In genomic region chr22:49449811-49450386, GRCh38 we compare ENCODE assay signal across 22 cellular contexts.
A peak's percentile ranks its signal among the peaks of the same experiment; 100 is the strongest.
DNase-seq lines count a peak whose midpoint lies in the region; ATAC-seq and TF ChIP-seq lines count a peak whose summit lies in the region.
"Had no signal": no experiment of that assay in that cellular context is flagged by ENCODE, and none has a peak within 500 bp of the region (broad histone marks: within the 10 kb centered on the region; RNA-seq: fewer than 3 reads in every experiment).

No MANE protein-coding gene starts in this region.

- peaks cover 0 to 3% of the 10 kb centered on the region in 2 donors for H3K9me3 Mint-ChIP-seq in stimulated activated naive B cell treated with anti-CD40 and anti-IgM and Interleukin-4, amounts not matched to agents 10 μg/mL and 1 μg/mL and 100 μg/mL, for 72 hours
- H3K9me3 Mint-ChIP-seq: activated naive CD8-positive, alpha-beta T cell treated with anti-CD3 and anti-CD28 coated beads for 36 hours; activated T-helper 17 cell treated with anti-CD3 and anti-CD28 coated beads, Interleukin-2, amount 50 U/mL, for 72 hours; CD4-positive, alpha-beta T cell; stimulated activated memory B cell treated with anti-CD40 and anti-IgM and Interleukin-4, amounts not matched to agents 10 μg/mL and 1 μg/mL and 100 μg/mL, for 72 hours had no signal

- DNase-seq in SK-N-MC (ENCODE audit: low read depth, low spot score), result no peak
- DNase-seq in osteoblast (ENCODE audit: insufficient read length, low spot score, missing footprints), result peak; percentile 4
- DNase-seq in stimulated activated CD4-positive, alpha-beta T cell treated with anti-CD3 and anti-CD28 coated beads, Interleukin-4, amount 100 ng/mL, for 4 hours, result no peak
- no peak for DNase-seq in stimulated activated naive B cell treated with anti-CD40 and anti-IgM and Interleukin-4, amounts not matched to agents 10 μg/mL and 1 μg/mL and 100 μg/mL, for 72 hours
- DNase-seq: activated CD4-positive, CD25-positive, alpha-beta regulatory T cell treated with anti-CD3 and anti-CD28 coated beads, Interleukin-2, amount 50 U/mL, for 72 hours; activated naive CD8-positive, alpha-beta T cell treated with anti-CD3 and anti-CD28 coated beads for 36 hours; CD4-positive, alpha-beta T cell; DMS153; HCEC 1CT; KG1; kidney glomerular epithelial cell; mesenchymal stem cell; MV-4-11; naive thymus-derived CD8-positive, alpha-beta T cell; NCI-H510A had no signal

- H3K4me3 ChIP-seq in HEK293 (ENCODE audit: low read depth, low read length), result no peak overlapping the region
- H3K4me3 ChIP-seq in SK-N-MC, result peak overlapping the region; percentile 78
- H3K4me3 ChIP-seq in iPS-18a (ENCODE audit: low read length), result peak overlapping the region; percentile 48
- no peak overlapping the region for H3K4me3 ChIP-seq in osteoblast (ENCODE audit: insufficient read depth, low read length)
- H3K4me3 ChIP-seq: tibial artery had no signal

- H3K4me2 ChIP-seq in osteoblast (ENCODE audit: insufficient read depth, low read length), result no peak overlapping the region

- H3K9ac ChIP-seq in SK-N-MC (ENCODE audit: insufficient read length) (no peak overlapping the region), iPS-18a (ENCODE audit: low read length) (no peak overlapping the region)

- CTCF ChIA-PET in HEK293 (lab: Yijun Ruan, JAX), result interaction anchor here (0.6 kb wide), 1 partner anchor 32 kb away, joined by 3 read pairs; no protein-coding TSS in a partner anchor

- H3K27me3 Mint-ChIP-seq in stimulated activated naive B cell treated with anti-CD40 and anti-IgM and Interleukin-4, amounts not matched to agents 10 μg/mL and 1 μg/mL and 100 μg/mL, for 72 hours, result peaks cover 5 to 27% of the 10 kb centered on the region in 2 donors

- POLR2A ChIA-PET in HEK293 (lab: Yijun Ruan, JAX), result interaction anchor here (0.7 kb wide), 1 partner anchor 8 kb away, joined by 4 read pairs; no protein-coding TSS in a partner anchor

- no peak for TF ChIP-seq CTCF in HEK293 (tag by site-specific recombination; IDR thresholded peaks at IDR 0.05)
- TF ChIP-seq CTCF in osteoblast (IDR thresholded peaks at IDR 0.05; ENCODE audit: extremely low read depth, low read depth, low read length), result no peak

- no peaks in the 10 kb centered on the region for H4K20me1 ChIP-seq in osteoblast (ENCODE audit: insufficient read depth, low read length)

- H3K4me3 Mint-ChIP-seq in stimulated activated naive B cell treated with anti-CD40 and anti-IgM and Interleukin-4, amounts not matched to agents 10 μg/mL and 1 μg/mL and 100 μg/mL, for 72 hours, result no peak overlapping the region
- H3K4me3 Mint-ChIP-seq: activated naive CD8-positive, alpha-beta T cell treated with anti-CD3 and anti-CD28 coated beads for 36 hours; activated T-helper 17 cell treated with anti-CD3 and anti-CD28 coated beads, Interleukin-2, amount 50 U/mL, for 72 hours; CD4-positive, alpha-beta T cell; naive thymus-derived CD8-positive, alpha-beta T cell; stimulated activated memory B cell treated with anti-CD40 and anti-IgM and Interleukin-4, amounts not matched to agents 10 μg/mL and 1 μg/mL and 100 μg/mL, for 72 hours had no signal

- H3K27me3 ChIP-seq in iPS-18a (ENCODE audit: control insufficient read depth, insufficient read depth, low read length) (peaks cover 45% of the 10 kb centered on the region), osteoblast (ENCODE audit: insufficient read depth, low read length) (no peaks in the 10 kb centered on the region)

- no peaks in the 10 kb centered on the region for H3K79me2 ChIP-seq in osteoblast (ENCODE audit: insufficient read depth, low read length)

- H3K27ac ChIP-seq in HEK293 (ENCODE audit: extremely low read depth, low read depth, low read length) (no peak overlapping the region), SK-N-MC (peak overlapping the region; percentile 84), iPS-18a (ENCODE audit: low read length) (no peak overlapping the region), osteoblast (ENCODE audit: low read depth, low read length) (no peak overlapping the region)
- H3K27ac ChIP-seq: tibial artery had no signal

- peaks cover 11 to 27% of the 10 kb centered on the region in 2 donors for H3K4me1 Mint-ChIP-seq in stimulated activated naive B cell treated with anti-CD40 and anti-IgM and Interleukin-4, amounts not matched to agents 10 μg/mL and 1 μg/mL and 100 μg/mL, for 72 hours
- H3K4me1 Mint-ChIP-seq: activated naive CD8-positive, alpha-beta T cell treated with anti-CD3 and anti-CD28 coated beads for 36 hours had no signal

- peaks cover 0 to 7% of the 10 kb centered on the region in 2 donors for H3K36me3 Mint-ChIP-seq in stimulated activated naive B cell treated with anti-CD40 and anti-IgM and Interleukin-4, amounts not matched to agents 10 μg/mL and 1 μg/mL and 100 μg/mL, for 72 hours
- H3K36me3 Mint-ChIP-seq: activated naive CD8-positive, alpha-beta T cell treated with anti-CD3 and anti-CD28 coated beads for 36 hours had no signal

- H3K4me1 ChIP-seq in HEK293 (ENCODE audit: control insufficient read depth, insufficient read depth, low read length), result peaks cover 7% of the 10 kb centered on the region; the same call in 1 of the 2 replicates
- H3K4me1 ChIP-seq in iPS-18a (ENCODE audit: control insufficient read depth, low read depth, low read length), result peaks cover 22% of the 10 kb centered on the region
- H3K4me1 ChIP-seq in osteoblast (ENCODE audit: insufficient read depth, low read length), result no peaks in the 10 kb centered on the region
- H3K4me1 ChIP-seq: tibial artery had no signal

- no peaks in the 10 kb centered on the region for H3K36me3 ChIP-seq in HEK293 (ENCODE audit: control insufficient read depth in 2 of 2, insufficient read depth in 1 of 2, low read length in 2 of 2)
- H3K36me3 ChIP-seq in SK-N-MC (ENCODE audit: insufficient read depth, low read length), result no peaks in the 10 kb centered on the region
- no peaks in the 10 kb centered on the region for H3K36me3 ChIP-seq in iPS-18a (ENCODE audit: control insufficient read depth, low read depth, low read length)
- H3K36me3 ChIP-seq in osteoblast (ENCODE audit: insufficient read depth, low read length), result no peaks in the 10 kb centered on the region
- H3K36me3 ChIP-seq: tibial artery had no signal

- ATAC-seq in HG03139 (IDR thresholded peaks at IDR 0.05; ENCODE audit: unreplicated experiment), result no peak
- ATAC-seq in stimulated activated naive B cell treated with anti-CD40 and anti-IgM and Interleukin-4, amounts not matched to agents 10 μg/mL and 1 μg/mL and 100 μg/mL, for 72 hours (replicated peaks), result no peak
- ATAC-seq: activated T-helper 17 cell treated with anti-CD3 and anti-CD28 coated beads, Interleukin-2, amount 50 U/mL, for 72 hours; naive thymus-derived CD8-positive, alpha-beta T cell; stimulated activated memory B cell treated with anti-CD40 and anti-IgM and Interleukin-4, amounts not matched to agents 10 μg/mL and 1 μg/mL and 100 μg/mL, for 72 hours had no signal

- H3K9me3 ChIP-seq in HEK293 (ENCODE audit: control insufficient read depth, insufficient read depth, low read depth, low read length) (no peaks in the 10 kb centered on the region), SK-N-MC (ENCODE audit: low read depth, low read length) (no peaks in the 10 kb centered on the region), iPS-18a (ENCODE audit: control insufficient read depth, low read depth, low read length) (no peaks in the 10 kb centered on the region), osteoblast (ENCODE audit: low read depth, low read length) (no peaks in the 10 kb centered on the region)
- H3K9me3 ChIP-seq: tibial artery had no signal

- H3K27ac Mint-ChIP-seq in stimulated activated naive B cell treated with anti-CD40 and anti-IgM and Interleukin-4, amounts not matched to agents 10 μg/mL and 1 μg/mL and 100 μg/mL, for 72 hours, result no peak overlapping the region
- H3K27ac Mint-ChIP-seq: activated naive CD8-positive, alpha-beta T cell treated with anti-CD3 and anti-CD28 coated beads for 36 hours; activated T-helper 17 cell treated with anti-CD3 and anti-CD28 coated beads, Interleukin-2, amount 50 U/mL, for 72 hours; CD4-positive, alpha-beta T cell; naive thymus-derived CD8-positive, alpha-beta T cell; progenitor cell of endocrine pancreas; stimulated activated memory B cell treated with anti-CD40 and anti-IgM and Interleukin-4, amounts not matched to agents 10 μg/mL and 1 μg/mL and 100 μg/mL, for 72 hours had no signal

- H2AFZ ChIP-seq in osteoblast (ENCODE audit: low read length), result no peak overlapping the region

TF ChIP-seq in HEK293, 187 proteins besides CTCF, POLR2A, EP300 and RAD21:
- TF ChIP-seq YY1 (tag by site-specific recombination; IDR thresholded peaks at IDR 0.05), result no peak
- peak; percentile 13; the same call in 1 of the 2 replicates for TF ChIP-seq EGR2 (tag by site-specific recombination; IDR thresholded peaks at IDR 0.05; ENCODE audit: low read depth)

Comparison
In these comparisons a context has a peak if more than half of its experiments do, and no peak if none do; other contexts are left out.
1. H3K4me3 ChIP-seq: peak in SK-N-MC (single experiment) and iPS-18a (single experiment); none in HEK293 (single experiment) and osteoblast (single experiment).